ENCODE assay signal across 16 cellular contexts in genomic region chr1:29233693-29234092, GRCh38. TPM values are rescaled to one million over a fixed set of nuclear protein-coding genes. Genes with fewer than 3 reads are reported as not detected.
DNase-seq lines count a peak whose midpoint lies in the region; ATAC-seq and TF ChIP-seq lines count a peak whose summit lies in the region.
"Had no signal": no experiment of that assay in that cellular context is flagged by ENCODE, and none has a peak within 500 bp of the region (broad histone marks: within the 10 kb centered on the region; RNA-seq: fewer than 3 reads in every experiment).

No MANE protein-coding gene starts in this region.

- H3K36me3 Mint-ChIP-seq in natural killer cell = no peaks in the 10 kb centered on the region
- H3K36me3 Mint-ChIP-seq in natural killer cell treated with Interleukin-12 subunit alpha and Interleukin-12 subunit beta and Interleukin-15 and Interleukin-18, amount 100 ng/mL, for 72 hours = peaks cover 7% of the 10 kb centered on the region
- no peaks in the 10 kb centered on the region for H3K36me3 Mint-ChIP-seq in neural crest cell (ENCODE audit: low read depth)
- no peaks in the 10 kb centered on the region for H3K36me3 Mint-ChIP-seq in type B pancreatic cell
- peaks cover 1% of the 10 kb centered on the region for H3K36me3 Mint-ChIP-seq in activated T-helper 1 cell treated with anti-CD3 and anti-CD28 coated beads, Interleukin-12 subunit alpha, Interleukin-12 subunit beta, Interleukin-2, Interleukin-4 antibody, amounts not matched to agents 30 ng/mL and 10 ng/mL and 1 ng/mL, durations not matched to agents 14 hours and 24 hours and 36 hours (ENCODE audit: low read depth)
- H3K36me3 Mint-ChIP-seq: CD4-positive, CD25-positive, alpha-beta regulatory T cell had no signal

- peak overlapping the region; percentile 38 for H3K4me3 Mint-ChIP-seq in natural killer cell
- H3K4me3 Mint-ChIP-seq in natural killer cell treated with Interleukin-12 subunit alpha and Interleukin-12 subunit beta and Interleukin-15 and Interleukin-18, amount 100 ng/mL, for 72 hours = no peak overlapping the region
- H3K4me3 Mint-ChIP-seq in neural crest cell = peak overlapping the region; percentile 70
- peak overlapping the region; percentile 28 for H3K4me3 Mint-ChIP-seq in type B pancreatic cell
- H3K4me3 Mint-ChIP-seq in activated T-helper 1 cell treated with anti-CD3 and anti-CD28 coated beads, Interleukin-12 subunit alpha, Interleukin-12 subunit beta, Interleukin-2, Interleukin-4 antibody, amounts not matched to agents 30 ng/mL and 10 ng/mL and 1 ng/mL, durations not matched to agents 14 hours and 24 hours and 36 hours = no peak overlapping the region
- H3K4me3 Mint-ChIP-seq: H9 had no signal

- peaks cover 29 to 32% of the 10 kb centered on the region in 2 donors for H3K27me3 Mint-ChIP-seq in natural killer cell (ENCODE audit: low read depth in 2 of 2)
- peaks cover 21 to 37% of the 10 kb centered on the region in 2 donors for H3K27me3 Mint-ChIP-seq in natural killer cell treated with Interleukin-12 subunit alpha and Interleukin-12 subunit beta and Interleukin-15 and Interleukin-18, amount 100 ng/mL, for 72 hours
- peaks cover 63% of the 10 kb centered on the region for H3K27me3 Mint-ChIP-seq in neural crest cell (ENCODE audit: low read depth)
- peaks cover 34% of the 10 kb centered on the region for H3K27me3 Mint-ChIP-seq in type B pancreatic cell
- peaks cover 31% of the 10 kb centered on the region for H3K27me3 Mint-ChIP-seq in activated T-helper 1 cell treated with anti-CD3 and anti-CD28 coated beads, Interleukin-12 subunit alpha, Interleukin-12 subunit beta, Interleukin-2, Interleukin-4 antibody, amounts not matched to agents 30 ng/mL and 10 ng/mL and 1 ng/mL, durations not matched to agents 14 hours and 24 hours and 36 hours (ENCODE audit: insufficient read depth)

- H3K9me3 Mint-ChIP-seq in natural killer cell (no peaks in the 10 kb centered on the region), neural crest cell (no peaks in the 10 kb centered on the region), type B pancreatic cell (no peaks in the 10 kb centered on the region)
- no peaks in the 10 kb centered on the region for H3K9me3 Mint-ChIP-seq in natural killer cell treated with Interleukin-12 subunit alpha and Interleukin-12 subunit beta and Interleukin-15 and Interleukin-18, amount 100 ng/mL, for 72 hours
- no peaks in the 10 kb centered on the region for H3K9me3 Mint-ChIP-seq in activated T-helper 1 cell treated with anti-CD3 and anti-CD28 coated beads, Interleukin-12 subunit alpha, Interleukin-12 subunit beta, Interleukin-2, Interleukin-4 antibody, amounts not matched to agents 30 ng/mL and 10 ng/mL and 1 ng/mL, durations not matched to agents 14 hours and 24 hours and 36 hours

- ATAC-seq in natural killer cell (no peak), HG03045 (IDR thresholded peaks at IDR 0.05; ENCODE audit: unreplicated experiment) (no peak)
- no peak for ATAC-seq in natural killer cell treated with Interleukin-12 subunit alpha and Interleukin-12 subunit beta and Interleukin-15 and Interleukin-18, amount 100 ng/mL, for 72 hours
- ATAC-seq: GM12878 had no signal

- no peak overlapping the region for H3K4me3 ChIP-seq in NT2/D1 (ENCODE audit: insufficient read length, low read depth)
- H3K4me3 ChIP-seq: GM12878 had no signal

- no peaks in the 10 kb centered on the region for H3K9me3 ChIP-seq in NT2/D1 (ENCODE audit: insufficient read depth, low read length)
- H3K9me3 ChIP-seq: BE2C had no signal

- DNase-seq in natural killer cell = no peak
- DNase-seq in natural killer cell treated with Interleukin-12 subunit alpha and Interleukin-12 subunit beta and Interleukin-15 and Interleukin-18, amount 100 ng/mL, for 72 hours (ENCODE audit: low spot score) = no peak
- DNase-seq in NT2/D1 (ENCODE audit: low read depth, low spot score) = no peak
- DNase-seq in neural crest cell (ENCODE audit: low read depth, low spot score) = no peak
- DNase-seq in type B pancreatic cell (ENCODE audit: extremely low spot score, unreplicated experiment) = no peak
- DNase-seq in HCEC 1CT = no peak
- no peak for DNase-seq in activated T-helper 1 cell treated with anti-CD3 and anti-CD28 coated beads, Interleukin-12 subunit alpha, Interleukin-12 subunit beta, Interleukin-2, Interleukin-4 antibody, amounts not matched to agents 30 ng/mL and 10 ng/mL and 1 ng/mL, durations not matched to agents 14 hours and 24 hours and 36 hours (ENCODE audit: low spot score)
- DNase-seq: BE2C; C1 segment of cervical spinal cord; CD4-positive, CD25-positive, alpha-beta regulatory T cell; DMS153; DMS79; H9 had no signal

- H3K27ac Mint-ChIP-seq in natural killer cell = no peak overlapping the region
- no peak overlapping the region for H3K27ac Mint-ChIP-seq in natural killer cell treated with Interleukin-12 subunit alpha and Interleukin-12 subunit beta and Interleukin-15 and Interleukin-18, amount 100 ng/mL, for 72 hours
- no peak overlapping the region for H3K27ac Mint-ChIP-seq in neural crest cell (ENCODE audit: unreplicated experiment)
- peak overlapping the region; percentile 12 for H3K27ac Mint-ChIP-seq in type B pancreatic cell
- H3K27ac Mint-ChIP-seq in activated T-helper 1 cell treated with anti-CD3 and anti-CD28 coated beads, Interleukin-12 subunit alpha, Interleukin-12 subunit beta, Interleukin-2, Interleukin-4 antibody, amounts not matched to agents 30 ng/mL and 10 ng/mL and 1 ng/mL, durations not matched to agents 14 hours and 24 hours and 36 hours = no peak overlapping the region
- H3K27ac Mint-ChIP-seq: CD4-positive, CD25-positive, alpha-beta regulatory T cell had no signal

- H3K4me1 ChIP-seq in NT2/D1 (ENCODE audit: insufficient read depth, insufficient read length) = peaks cover 9% of the 10 kb centered on the region

- H3K9ac ChIP-seq in NT2/D1 (ENCODE audit: insufficient read length, low read depth) = peak overlapping the region; percentile 18
- H3K9ac ChIP-seq: KMS-11 had no signal

- intact Hi-C loops in natural killer cell (cut with micrococcal nuclease) = no loop called here
- intact Hi-C loops in activated T-helper 1 cell treated with anti-CD3 and anti-CD28 coated beads, Interleukin-12 subunit alpha, Interleukin-12 subunit beta, Interleukin-2, Interleukin-4 antibody, amounts not matched to agents 30 ng/mL and 10 ng/mL and 1 ng/mL, durations not matched to agents 14 hours and 24 hours and 36 hours (cut with micrococcal nuclease) = loop anchor here (5.0 to 10.0 kb wide), 2 partner anchors 479 to 1551 kb away; no protein-coding TSS in a partner anchor

- H3K27me3 ChIP-seq in NT2/D1 (ENCODE audit: insufficient read depth, insufficient read length) = peaks cover 55% of the 10 kb centered on the region
- H3K27me3 ChIP-seq: BE2C had no signal

- H3K4me1 Mint-ChIP-seq in natural killer cell (peaks cover 35 to 43% of the 10 kb centered on the region in 2 donors), neural crest cell (peaks cover 36% of the 10 kb centered on the region), type B pancreatic cell (ENCODE audit: unreplicated experiment) (peaks cover 23% of the 10 kb centered on the region)
- peaks cover 33 to 37% of the 10 kb centered on the region in 2 donors for H3K4me1 Mint-ChIP-seq in natural killer cell treated with Interleukin-12 subunit alpha and Interleukin-12 subunit beta and Interleukin-15 and Interleukin-18, amount 100 ng/mL, for 72 hours (ENCODE audit: low read depth in 2 of 2)
- peaks cover 34% of the 10 kb centered on the region for H3K4me1 Mint-ChIP-seq in activated T-helper 1 cell treated with anti-CD3 and anti-CD28 coated beads, Interleukin-12 subunit alpha, Interleukin-12 subunit beta, Interleukin-2, Interleukin-4 antibody, amounts not matched to agents 30 ng/mL and 10 ng/mL and 1 ng/mL, durations not matched to agents 14 hours and 24 hours and 36 hours (ENCODE audit: low read depth)

- H3K36me3 ChIP-seq in NT2/D1 (ENCODE audit: insufficient read depth, insufficient read length, low read length) = peaks cover 4% of the 10 kb centered on the region
- H3K36me3 ChIP-seq: BE2C had no signal

- TF ChIP-seq CTCF in natural killer cell (IDR thresholded peaks at IDR 0.05) = no peak
- TF ChIP-seq CTCF in neural crest cell (conservative IDR thresholded peaks at IDR 0.05) = no peak
- no peak for TF ChIP-seq CTCF in type B pancreatic cell (conservative IDR thresholded peaks at IDR 0.05)

RNA-seq across cellular contexts. Expression of gene PTPRU, which starts 2.6 kb away (rescaled TPM):
- total RNA-seq in natural killer cell (1 to 10 TPM in 1 of 3 donors, under 1 TPM in 2; 0.54 to 1.6 (median 0.79) TPM), neural crest cell (4.8 and 5.1 TPM in 2 replicates), type B pancreatic cell (ENCODE audit: low replicate concordance) (66.6 and 129 TPM in 2 replicates)
- total RNA-seq in natural killer cell treated with Interleukin-12 subunit alpha and Interleukin-12 subunit beta and Interleukin-15 and Interleukin-18, amount 100 ng/mL, for 72 hours = 1 to 10 TPM; 1.3 to 1.4 TPM
- total RNA-seq in activated T-helper 1 cell treated with anti-CD3 and anti-CD28 coated beads, Interleukin-12 subunit alpha, Interleukin-12 subunit beta, Interleukin-2, Interleukin-4 antibody, amounts not matched to agents 30 ng/mL and 10 ng/mL and 1 ng/mL, durations not matched to agents 14 hours and 24 hours and 36 hours = 0.67 and 0.76 TPM in 2 replicates
- total RNA-seq: CD4-positive, CD25-positive, alpha-beta regulatory T cell had no signal

RNA-seq across cellular contexts. Expression of gene MECR, which starts 3.0 kb away (rescaled TPM):
- total RNA-seq in natural killer cell = 10 to 100 TPM in 1 of 3 donors, 1 to 10 TPM in 2; 8.0 to 11.2 (median 8.8) TPM
- 10 to 100 TPM; 21.2 to 36.2 TPM for total RNA-seq in natural killer cell treated with Interleukin-12 subunit alpha and Interleukin-12 subunit beta and Interleukin-15 and Interleukin-18, amount 100 ng/mL, for 72 hours
- total RNA-seq in neural crest cell = 24.6 and 28.4 TPM in 2 replicates
- 28.7 and 30.5 TPM in 2 replicates for total RNA-seq in type B pancreatic cell (ENCODE audit: low replicate concordance)
- 34.5 and 36.4 TPM in 2 replicates for total RNA-seq in activated T-helper 1 cell treated with anti-CD3 and anti-CD28 coated beads, Interleukin-12 subunit alpha, Interleukin-12 subunit beta, Interleukin-2, Interleukin-4 antibody, amounts not matched to agents 30 ng/mL and 10 ng/mL and 1 ng/mL, durations not matched to agents 14 hours and 24 hours and 36 hours

RNA-seq across cellular contexts. Expression of gene SRSF4, which starts 52.0 kb away (rescaled TPM):
- total RNA-seq in natural killer cell (100 to 1,000 TPM in 2 of 3 donors, 10 to 100 TPM in 1; 90.2 to 114 (median 101) TPM), neural crest cell (109 and 112 TPM in 2 replicates), type B pancreatic cell (ENCODE audit: low replicate concordance) (68.9 and 85.3 TPM in 2 replicates)
- total RNA-seq in natural killer cell treated with Interleukin-12 subunit alpha and Interleukin-12 subunit beta and Interleukin-15 and Interleukin-18, amount 100 ng/mL, for 72 hours = 100 to 1,000 TPM; 127 to 145 TPM
- 129 and 135 TPM in 2 replicates for total RNA-seq in activated T-helper 1 cell treated with anti-CD3 and anti-CD28 coated beads, Interleukin-12 subunit alpha, Interleukin-12 subunit beta, Interleukin-2, Interleukin-4 antibody, amounts not matched to agents 30 ng/mL and 10 ng/mL and 1 ng/mL, durations not matched to agents 14 hours and 24 hours and 36 hours

Comparison
In these comparisons a context has a peak if more than half of its experiments do, and no peak if none do; other contexts are left out.
1. H3K4me3 Mint-ChIP-seq: peak in natural killer cell (single experiment), neural crest cell (single experiment) and type B pancreatic cell (single experiment); none in natural killer cell treated with Interleukin-12 subunit alpha and Interleukin-12 subunit beta and Interleukin-15 and Interleukin-18, amount 100 ng/mL, for 72 hours (single experiment) and activated T-helper 1 cell treated with anti-CD3 and anti-CD28 coated beads, Interleukin-12 subunit alpha, Interleukin-12 subunit beta, Interleukin-2, Interleukin-4 antibody, amounts not matched to agents 30 ng/mL and 10 ng/mL and 1 ng/mL, durations not matched to agents 14 hours and 24 hours and 36 hours (single experiment).
2. RNA of gene PTPRU, which starts 2.6 kb away (total RNA-seq): 66.6 to 129 TPM in type B pancreatic cell; 4.8 to 5.1 TPM in neural crest cell, 1.3 to 1.4 TPM in natural killer cell treated with Interleukin-12 subunit alpha and Interleukin-12 subunit beta and Interleukin-15 and Interleukin-18, amount 100 ng/mL, for 72 hours, 0.54 to 1.6 TPM in natural killer cell and 0.67 to 0.76 TPM in activated T-helper 1 cell treated with anti-CD3 and anti-CD28 coated beads, Interleukin-12 subunit alpha, Interleukin-12 subunit beta, Interleukin-2, Interleukin-4 antibody, amounts not matched to agents 30 ng/mL and 10 ng/mL and 1 ng/mL, durations not matched to agents 14 hours and 24 hours and 36 hours; every median in the first group is over 10 times any median in the second.